1 cellular context compared by ENCODE assay signal in genomic region chr1:223776075-223776814, GRCh38.
TF ChIP-seq lines count a peak whose summit lies in the region.

No MANE protein-coding gene starts in this region.

TF ChIP-seq in K562, 482 proteins besides CTCF, POLR2A, EP300 and RAD21 (continued from another document):
- TF ChIP-seq RBM14 (IDR thresholded peaks at IDR 0.05; ENCODE audit: borderline replicate concordance, insufficient read depth, low read depth, low read length) (no peak), ZNF354B (CRISPR knock-in tag; IDR thresholded peaks at IDR 0.05) (no peak), BACH1 (tag; IDR thresholded peaks at IDR 0.05) (peak; percentile 5; the same call in 1 of the 2 replicates), PHF8 (IDR thresholded peaks at IDR 0.05; ENCODE audit: borderline replicate concordance, low read length) (no peak), TCF15 (CRISPR knock-in tag; IDR thresholded peaks at IDR 0.05) (no peak), NR2F6 (CRISPR knock-in tag; IDR thresholded peaks at IDR 0.05) (no peak), TCF7L2 (IDR thresholded peaks at IDR 0.05; ENCODE audit: low read depth, low read length) (no peak), ZKSCAN8 (CRISPR knock-in tag; IDR thresholded peaks at IDR 0.05) (no peak; the same call in none of the 2 replicates), BRCA1 (IDR thresholded peaks at IDR 0.05) (no peak), BRCA1 (CRISPR knock-in tag; IDR thresholded peaks at IDR 0.05) (no peak)
